In genomic region chr1:17663646-17664045, GRCh38 we compare ENCODE assay signal across 27 cellular contexts.
"Had no signal": no experiment of that assay in that cellular context is flagged by ENCODE, and none has a peak within 500 bp of the region (broad histone marks: within the 10 kb centered on the region; RNA-seq: fewer than 3 reads in every experiment).

No MANE protein-coding gene starts in this region.

- H3K36me3 Mint-ChIP-seq: activated CD8-positive, alpha-beta memory T cell treated with anti-CD3 and anti-CD28 coated beads, Interleukin-2, amount 10 ng/mL, durations not matched to agents 7 days and 5 days; activated naive CD4-positive, alpha-beta T cell treated with anti-CD3 and anti-CD28 coated beads, Interleukin-2, amount 50 U/mL, for 24 hours had no signal

- H3K27me3 Mint-ChIP-seq: activated B cell treated with CpG ODN at 0.5 μM for 24 hours; activated CD4-positive, alpha-beta T cell treated with anti-CD3 and anti-CD28 coated beads, Interleukin-2, amount 10 ng/mL, durations not matched to agents 24 days and 14 days; activated CD8-positive, alpha-beta memory T cell treated with anti-CD3 and anti-CD28 coated beads, Interleukin-2, amount 10 ng/mL, durations not matched to agents 7 days and 5 days; activated naive CD4-positive, alpha-beta T cell treated with anti-CD3 and anti-CD28 coated beads, Interleukin-2, amount 50 U/mL, for 24 hours; activated T-cell treated with anti-CD3 and anti-CD28 coated beads, Interleukin-2, amount 50 U/mL, for 24 hours had no signal

- H3K9ac ChIP-seq: KMS-11 had no signal

- H3K4me1 ChIP-seq: breast epithelium had no signal

- H3K27ac ChIP-seq: breast epithelium, KMS-11 had no signal

- H3K4me3 ChIP-seq: breast epithelium had no signal

- DNase-seq: activated B cell treated with CpG ODN at 0.5 μM for 24 hours; activated CD4-positive, alpha-beta T cell treated with anti-CD3 and anti-CD28 coated beads for 1 hour; activated CD4-positive, alpha-beta T cell treated with anti-CD3 and anti-CD28 coated beads, Interleukin-2, amount 10 ng/mL, durations not matched to agents 24 days and 14 days; activated CD4-positive, alpha-beta T cell treated with anti-CD3 and anti-CD28 coated beads, Interleukin-2, amount 50 U/mL, for 48 hours; activated CD8-positive, alpha-beta memory T cell treated with anti-CD3 and anti-CD28 coated beads, Interleukin-2, amount 10 ng/mL, durations not matched to agents 7 days and 5 days; activated effector memory CD4-positive, alpha-beta T cell treated with Interleukin-2 at 50 U/mL for 16 hours; activated naive CD4-positive, alpha-beta T cell; activated T-cell treated with anti-CD3 and anti-CD28 coated beads, Interleukin-2, amount 50 U/mL, for 24 hours; aorta; central memory CD4-positive, alpha-beta T cell; MM.1S; NCI-H1105 treated with DMSO at 0.1 percent for 48 hours; NCI-H1436 treated with DMSO at 0.1 percent for 48 hours; NCI-H187; NCI-H2081; NCI-H226; NCI-H526; NCI-H82; PC-3; SHP77 treated with DMSO at 0.1 percent for 48 hours; T-helper 9 cell had no signal

- H3K4me3 Mint-ChIP-seq: activated B cell treated with CpG ODN at 0.5 μM for 24 hours; activated CD4-positive, alpha-beta T cell treated with anti-CD3 and anti-CD28 coated beads, Interleukin-2, amount 10 ng/mL, durations not matched to agents 24 days and 14 days; activated CD8-positive, alpha-beta memory T cell treated with anti-CD3 and anti-CD28 coated beads, Interleukin-2, amount 10 ng/mL, durations not matched to agents 7 days and 5 days; activated naive CD4-positive, alpha-beta T cell treated with anti-CD3 and anti-CD28 coated beads, Interleukin-2, amount 50 U/mL, for 24 hours; activated T-cell treated with anti-CD3 and anti-CD28 coated beads, Interleukin-2, amount 50 U/mL, for 24 hours; activated T-helper 1 cell treated with anti-CD3 and anti-CD28 coated beads, Interleukin-12 subunit alpha, Interleukin-12 subunit beta, Interleukin-2, Interleukin-4 antibody, amounts not matched to agents 30 ng/mL and 10 ng/mL and 1 ng/mL, durations not matched to agents 14 hours and 24 hours and 36 hours; T-helper 1 cell treated with Interleukin-12 subunit alpha and Interleukin-12 subunit beta and Interleukin-4 antibody, amounts not matched to agents 30 μg/mL and 1 μg/mL, for 36 hours had no signal

- H3K4me1 Mint-ChIP-seq: activated CD4-positive, alpha-beta T cell treated with anti-CD3 and anti-CD28 coated beads, Interleukin-2, amount 10 ng/mL, durations not matched to agents 24 days and 14 days; activated CD8-positive, alpha-beta memory T cell treated with anti-CD3 and anti-CD28 coated beads, Interleukin-2, amount 10 ng/mL, durations not matched to agents 7 days and 5 days; activated naive CD4-positive, alpha-beta T cell treated with anti-CD3 and anti-CD28 coated beads, Interleukin-2, amount 50 U/mL, for 24 hours had no signal

- H3K27me3 ChIP-seq: breast epithelium had no signal

- H3K4me2 ChIP-seq: KMS-11 had no signal

- H3K9me3 Mint-ChIP-seq: activated B cell treated with CpG ODN at 0.5 μM for 24 hours; activated CD4-positive, alpha-beta T cell treated with anti-CD3 and anti-CD28 coated beads, Interleukin-2, amount 10 ng/mL, durations not matched to agents 24 days and 14 days; activated naive CD4-positive, alpha-beta T cell treated with anti-CD3 and anti-CD28 coated beads, Interleukin-2, amount 50 U/mL, for 24 hours; activated T-cell treated with anti-CD3 and anti-CD28 coated beads, Interleukin-2, amount 50 U/mL, for 24 hours; activated T-helper 1 cell treated with anti-CD3 and anti-CD28 coated beads, Interleukin-12 subunit alpha, Interleukin-12 subunit beta, Interleukin-2, Interleukin-4 antibody, amounts not matched to agents 30 ng/mL and 10 ng/mL and 1 ng/mL, durations not matched to agents 14 hours and 24 hours and 36 hours; T-helper 1 cell treated with Interleukin-12 subunit alpha and Interleukin-12 subunit beta and Interleukin-4 antibody, amounts not matched to agents 30 μg/mL and 1 μg/mL, for 36 hours had no signal

- H3K36me3 ChIP-seq: breast epithelium had no signal

- ATAC-seq: activated CD8-positive, alpha-beta memory T cell treated with anti-CD3 and anti-CD28 coated beads, Interleukin-2, amount 10 ng/mL, durations not matched to agents 7 days and 5 days; PC-3 had no signal

- FAIRE-seq: RCC 7860 had no signal

- H3K9me3 ChIP-seq: breast epithelium had no signal

- H3K27ac Mint-ChIP-seq: activated B cell treated with CpG ODN at 0.5 μM for 24 hours; activated CD4-positive, alpha-beta T cell treated with anti-CD3 and anti-CD28 coated beads, Interleukin-2, amount 10 ng/mL, durations not matched to agents 24 days and 14 days; activated CD8-positive, alpha-beta memory T cell treated with anti-CD3 and anti-CD28 coated beads, Interleukin-2, amount 10 ng/mL, durations not matched to agents 7 days and 5 days; activated naive CD4-positive, alpha-beta T cell treated with anti-CD3 and anti-CD28 coated beads, Interleukin-2, amount 50 U/mL, for 24 hours; activated T-cell treated with anti-CD3 and anti-CD28 coated beads, Interleukin-2, amount 50 U/mL, for 24 hours; activated T-helper 1 cell treated with anti-CD3 and anti-CD28 coated beads, Interleukin-12 subunit alpha, Interleukin-12 subunit beta, Interleukin-2, Interleukin-4 antibody, amounts not matched to agents 30 ng/mL and 10 ng/mL and 1 ng/mL, durations not matched to agents 14 hours and 24 hours and 36 hours; T-helper 1 cell treated with Interleukin-12 subunit alpha and Interleukin-12 subunit beta and Interleukin-4 antibody, amounts not matched to agents 30 μg/mL and 1 μg/mL, for 36 hours had no signal
